8 cellular contexts compared by ENCODE assay signal in genomic region chr6:71383891-71384489, GRCh38.
DNase-seq lines count a peak whose midpoint lies in the region; ATAC-seq and TF ChIP-seq lines count a peak whose summit lies in the region.

No MANE protein-coding gene starts in this region.

- POLR2A ChIA-PET in activated CD8-positive, alpha-beta T cell treated with anti-CD3 and anti-CD28 coated beads for 36 hours (lab: Charles Lee), result no interaction called here

- no peak overlapping the region for H3K27ac Mint-ChIP-seq in activated CD8-positive, alpha-beta T cell treated with anti-CD3 and anti-CD28 coated beads for 36 hours

- H3K27me3 Mint-ChIP-seq in activated CD8-positive, alpha-beta T cell treated with anti-CD3 and anti-CD28 coated beads for 36 hours, result no peaks in the 10 kb centered on the region

- DNase-seq in DMS79 treated with DMSO at 0.1 percent for 48 hours (lab: John Stamatoyannopoulos, UW) (peak; percentile 12), DMS79 (lab: John Stamatoyannopoulos, UW) (no peak), LHCN-M2 (ENCODE audit: low read depth) (peak; percentile 67), kidney tubule cell (ENCODE audit: low spot score) (peak; percentile 63), Right ventricle myocardium superior (no peak)
- DNase-seq in activated CD8-positive, alpha-beta T cell treated with anti-CD3 and anti-CD28 coated beads for 36 hours, result peak; percentile 12

- H3K9me3 Mint-ChIP-seq in activated CD8-positive, alpha-beta T cell treated with anti-CD3 and anti-CD28 coated beads for 36 hours, result no peaks in the 10 kb centered on the region

- no peak overlapping the region for H3K4me3 Mint-ChIP-seq in activated CD8-positive, alpha-beta T cell treated with anti-CD3 and anti-CD28 coated beads for 36 hours

- CTCF ChIA-PET in activated CD8-positive, alpha-beta T cell treated with anti-CD3 and anti-CD28 coated beads for 36 hours (lab: Charles Lee), result interaction anchor here (1.0 to 1.9 kb wide), 4 partner anchors 12 to 702 kb away, joined by 3 to 6 read pairs (median 4); no protein-coding TSS in a partner anchor

- TF ChIP-seq CTCF in activated CD8-positive, alpha-beta T cell treated with anti-CD3 and anti-CD28 coated beads for 36 hours (IDR thresholded peaks at IDR 0.05), result peak; percentile 57

- intact Hi-C loops in activated CD8-positive, alpha-beta T cell treated with anti-CD3 and anti-CD28 coated beads for 36 hours (cut with micrococcal nuclease), result loop anchor here (5.0 to 10.0 kb wide), 2 partner anchors 131 to 698 kb away; no protein-coding TSS in a partner anchor
- intact Hi-C loops in Right ventricle myocardium superior (cut with DNase I), result no loop called here

- ATAC-seq in activated CD8-positive, alpha-beta T cell treated with anti-CD3 and anti-CD28 coated beads for 36 hours, result no peak
- no peak for ATAC-seq in HG03439 (IDR thresholded peaks at IDR 0.05; ENCODE audit: unreplicated experiment)
- ATAC-seq in GM21423 (IDR thresholded peaks at IDR 0.05; ENCODE audit: unreplicated experiment), result no peak
- ATAC-seq in Right ventricle myocardium superior (ENCODE audit: poor library complexity), result no peak

- H3K4me1 Mint-ChIP-seq in activated CD8-positive, alpha-beta T cell treated with anti-CD3 and anti-CD28 coated beads for 36 hours (ENCODE audit: low read depth), result no peaks in the 10 kb centered on the region

- H3K36me3 Mint-ChIP-seq in activated CD8-positive, alpha-beta T cell treated with anti-CD3 and anti-CD28 coated beads for 36 hours (ENCODE audit: low read depth), result no peaks in the 10 kb centered on the region

Comparison
In these comparisons a context has a peak if more than half of its experiments do, and no peak if none do; other contexts are left out.
1. DNase-seq: peak in DMS79 treated with DMSO at 0.1 percent for 48 hours (single experiment), LHCN-M2 (single experiment), activated CD8-positive, alpha-beta T cell treated with anti-CD3 and anti-CD28 coated beads for 36 hours (single experiment) and kidney tubule cell (single experiment); none in DMS79 (single experiment) and Right ventricle myocardium superior (single experiment).